21 cellular contexts compared by ENCODE assay signal in genomic region chr2:233798335-233799086, GRCh38. TPM values are rescaled to one million over a fixed set of nuclear protein-coding genes. Genes with fewer than 3 reads are reported as not detected.
"Had no signal": no experiment of that assay in that cellular context is flagged by ENCODE, and none has a peak within 500 bp of the region (broad histone marks: within the 10 kb centered on the region; RNA-seq: fewer than 3 reads in every experiment).

No MANE protein-coding gene starts in this region.

- DNase-seq: activated CD4-positive, alpha-beta T cell treated with anti-CD3 and anti-CD28 coated beads, Interleukin-2, amount 10 ng/mL, durations not matched to agents 7 days and 5 days; activated CD4-positive, CD25-positive, alpha-beta regulatory T cell; activated naive CD4-positive, alpha-beta T cell treated with Interleukin-2 at 50 U/mL for 16 hours; anterior cingulate cortex; erythroblast; gastrocnemius medialis; immature natural killer cell; left colon; naive B cell; stimulated activated CD4-positive, alpha-beta T cell treated with anti-CD3 and anti-CD28 coated beads, Interleukin-4, amount 100 ng/mL, for 4 hours; SW 1271 had no signal

- H3K4me1 Mint-ChIP-seq: activated CD4-positive, alpha-beta T cell treated with anti-CD3 and anti-CD28 coated beads, Interleukin-2, amount 10 ng/mL, durations not matched to agents 7 days and 5 days; immature natural killer cell had no signal

- H3K4me3 Mint-ChIP-seq: activated CD4-positive, alpha-beta T cell treated with anti-CD3 and anti-CD28 coated beads, Interleukin-2, amount 10 ng/mL, durations not matched to agents 7 days and 5 days; dendritic cell treated with granulocyte-macrophage colony-stimulating factor and Interleukin-4, amounts not matched to agents 40 ng/mL and 50 ng/mL, for 4 days; immature natural killer cell; naive B cell; stimulated activated naive CD8-positive, alpha-beta T cell treated with anti-CD3 and anti-CD28 coated beads, Interleukin-15, Interleukin-2, amounts not matched to agents 100 ng/mL and 50 ng/mL, for 24 hours had no signal

- H3K4me1 ChIP-seq: gastrocnemius medialis, heart left ventricle had no signal

- H3K36me3 Mint-ChIP-seq: immature natural killer cell, naive B cell had no signal

- H3K9me3 Mint-ChIP-seq: activated CD4-positive, alpha-beta T cell treated with anti-CD3 and anti-CD28 coated beads, Interleukin-2, amount 10 ng/mL, durations not matched to agents 7 days and 5 days; immature natural killer cell had no signal

- H3K4me3 ChIP-seq: gastrocnemius medialis, heart left ventricle, lung, skin epidermis, thoracic aorta had no signal

- H3K27me3 Mint-ChIP-seq: activated CD4-positive, alpha-beta T cell treated with anti-CD3 and anti-CD28 coated beads, Interleukin-2, amount 10 ng/mL, durations not matched to agents 7 days and 5 days; dendritic cell treated with granulocyte-macrophage colony-stimulating factor and Interleukin-4, amounts not matched to agents 40 ng/mL and 50 ng/mL, for 4 days; stimulated activated naive CD8-positive, alpha-beta T cell treated with anti-CD3 and anti-CD28 coated beads, Interleukin-15, Interleukin-2, amounts not matched to agents 100 ng/mL and 50 ng/mL, for 24 hours had no signal

- H3K27me3 ChIP-seq: gastrocnemius medialis, heart left ventricle had no signal

- H3K36me3 ChIP-seq: gastrocnemius medialis, heart left ventricle, thoracic aorta had no signal

- H3K27ac ChIP-seq: gastrocnemius medialis, heart left ventricle, skin epidermis, thoracic aorta had no signal

- FAIRE-seq: TTC549, urothelium cell line had no signal

- ATAC-seq: gastrocnemius medialis, heart left ventricle, left colon had no signal

- H3K27ac Mint-ChIP-seq: activated CD4-positive, alpha-beta T cell treated with anti-CD3 and anti-CD28 coated beads, Interleukin-2, amount 10 ng/mL, durations not matched to agents 7 days and 5 days; dendritic cell treated with granulocyte-macrophage colony-stimulating factor and Interleukin-4, amounts not matched to agents 40 ng/mL and 50 ng/mL, for 4 days; stimulated activated naive CD8-positive, alpha-beta T cell treated with anti-CD3 and anti-CD28 coated beads, Interleukin-15, Interleukin-2, amounts not matched to agents 100 ng/mL and 50 ng/mL, for 24 hours had no signal

- H3K9me3 ChIP-seq: gastrocnemius medialis, heart left ventricle, thoracic aorta had no signal

RNA-seq across cellular contexts. Expression of gene MROH2A, which starts 20.4 kb away (rescaled TPM):
- total RNA-seq: activated CD4-positive, alpha-beta T cell treated with anti-CD3 and anti-CD28 coated beads, Interleukin-2, amount 10 ng/mL, durations not matched to agents 7 days and 5 days; gastrocnemius medialis; T-helper 2 cell treated with Interferon-gamma antibody and Interleukin-4, amounts not matched to agents 100 ng/mL and 5 ng/mL, for 36 hours; thoracic aorta had no signal
- polyA plus RNA-seq: heart left ventricle, immature natural killer cell, lung had no signal

RNA-seq across cellular contexts. Expression of gene UGT1A1, which starts 38.4 kb away (rescaled TPM):
- total RNA-seq: activated CD4-positive, alpha-beta T cell treated with anti-CD3 and anti-CD28 coated beads, Interleukin-2, amount 10 ng/mL, durations not matched to agents 7 days and 5 days; heart left ventricle; SK-MEL-5; T-helper 2 cell treated with Interferon-gamma antibody and Interleukin-4, amounts not matched to agents 100 ng/mL and 5 ng/mL, for 36 hours; thoracic aorta had no signal
- polyA plus RNA-seq: immature natural killer cell had no signal
